ENCODE assay signal across 1 cellular context in genomic region chr9:13445123-13445522, GRCh38.
TF ChIP-seq lines count a peak whose summit lies in the region.

No MANE protein-coding gene starts in this region.

TF ChIP-seq in H1, 55 proteins besides CTCF, POLR2A, EP300 and RAD21 (continued from another document):
- TF ChIP-seq CHD7 (IDR thresholded peaks at IDR 0.05; ENCODE audit: insufficient replicate concordance, low read length) (no peak), CBX8 (IDR thresholded peaks at IDR 0.05; ENCODE audit: borderline replicate concordance, low read depth, low read length) (no peak), BCL11A (IDR thresholded peaks at IDR 0.05; ENCODE audit: low read depth in 2 of 2, low read length in 2 of 2) (no peak), POU5F1 (IDR thresholded peaks at IDR 0.05; ENCODE audit: low read depth, low read length) (no peak), KDM4A (IDR thresholded peaks at IDR 0.05; ENCODE audit: low read depth, low read length, severe bottlenecking) (no peak), YY1 (IDR thresholded peaks at IDR 0.05; ENCODE audit: low read depth, low read length) (no peak), CREB1 (IDR thresholded peaks at IDR 0.05) (no peak), EZH2 (IDR thresholded peaks at IDR 0.05; ENCODE audit: low read depth, low read length, severe bottlenecking) (no peak), SRF (IDR thresholded peaks at IDR 0.05; ENCODE audit: low read depth, low read length) (no peak)
